17 cellular contexts compared by ENCODE assay signal in the genomic region with DNA sequence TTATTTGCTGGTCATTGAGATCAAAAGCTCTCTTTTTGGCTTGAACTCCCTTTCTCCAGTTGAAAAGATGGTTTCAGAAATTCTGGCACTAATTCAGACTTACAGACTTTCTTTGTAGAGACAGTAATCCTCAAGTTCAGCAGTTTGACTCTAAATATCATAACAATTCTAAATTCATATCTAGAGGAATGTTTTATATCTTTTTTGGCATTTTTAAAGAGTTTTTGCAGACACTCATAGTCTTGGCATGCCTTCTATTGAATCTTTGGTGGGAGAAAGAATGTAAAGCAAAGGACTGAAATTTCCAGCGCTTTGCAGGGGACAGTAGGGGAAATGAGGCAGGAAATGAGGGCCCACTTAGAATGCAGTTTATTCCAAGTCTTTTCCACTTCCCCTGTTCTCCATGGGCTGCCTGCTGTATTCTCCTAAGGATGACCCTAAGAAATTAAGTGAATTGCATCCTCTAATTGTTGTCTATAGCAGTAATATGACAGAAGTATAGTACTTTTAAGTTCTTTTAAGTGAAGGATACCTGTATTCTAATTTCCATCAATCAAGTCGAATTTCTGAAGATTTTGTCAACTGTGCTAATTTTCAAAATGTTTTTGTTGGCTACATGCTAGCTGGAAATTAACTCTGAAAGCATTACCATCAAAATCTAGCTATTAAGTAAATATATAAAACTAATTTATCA. TPM values are rescaled to one million over a fixed set of nuclear protein-coding genes. Genes with fewer than 3 reads are reported as not detected.
A peak's percentile ranks its signal among the peaks of the same experiment; 100 is the strongest.
DNase-seq lines count a peak whose midpoint lies in the region; ATAC-seq and TF ChIP-seq lines count a peak whose summit lies in the region.
"Had no signal": no experiment of that assay in that cellular context is flagged by ENCODE, and none has a peak within 500 bp of the region (broad histone marks: within the 10 kb centered on the region; RNA-seq: fewer than 3 reads in every experiment).

No MANE protein-coding gene starts in this region.

- H3K4me3 Mint-ChIP-seq in HFFc6, result peak overlapping the region; percentile 10; the same call in 1 of the 2 replicates
- H3K4me3 Mint-ChIP-seq: activated CD4-positive, alpha-beta T cell treated with anti-CD3 and anti-CD28 coated beads, Interleukin-2, amount 10 ng/mL, durations not matched to agents 7 days and 5 days; activated naive CD8-positive, alpha-beta T cell treated with anti-CD3 and anti-CD28 coated beads, Interleukin-2, amount 50 U/mL, for 24 hours; stimulated activated naive CD8-positive, alpha-beta T cell treated with anti-CD3 and anti-CD28 coated beads, Interleukin-15, Interleukin-2, amounts not matched to agents 100 ng/mL and 50 ng/mL, for 24 hours had no signal

- peaks cover 74% of the 10 kb centered on the region for H3K4me1 Mint-ChIP-seq in HFFc6 (ENCODE audit: low read depth)

- no peaks in the 10 kb centered on the region; the same call in none of the 2 replicates for H3K27me3 Mint-ChIP-seq in HFFc6 (ENCODE audit: insufficient read depth)
- H3K27me3 Mint-ChIP-seq: activated CD4-positive, alpha-beta T cell treated with anti-CD3 and anti-CD28 coated beads, Interleukin-2, amount 10 ng/mL, durations not matched to agents 7 days and 5 days; activated naive CD8-positive, alpha-beta T cell treated with anti-CD3 and anti-CD28 coated beads, Interleukin-2, amount 50 U/mL, for 24 hours; stimulated activated naive CD8-positive, alpha-beta T cell treated with anti-CD3 and anti-CD28 coated beads, Interleukin-15, Interleukin-2, amounts not matched to agents 100 ng/mL and 50 ng/mL, for 24 hours had no signal

- intact Hi-C loops in colonic mucosa (cut with DNase I), result no loop called here

- no peaks in the 10 kb centered on the region for H3K9me3 ChIP-seq in mesenchymal stem cell (ENCODE audit: control insufficient read depth, low read length)
- no peaks in the 10 kb centered on the region for H3K9me3 ChIP-seq in colonic mucosa

- no peak overlapping the region for H2BK12ac ChIP-seq in mesenchymal stem cell (ENCODE audit: low read length in 2 of 2)

- H3K4me1 ChIP-seq in mesenchymal stem cell (ENCODE audit: control insufficient read depth, insufficient read depth, low read depth, low read length) (peaks cover 3% of the 10 kb centered on the region), colonic mucosa (no peaks in the 10 kb centered on the region)

- DNase-seq in AG08395 (ENCODE audit: low spot score) (peak; percentile 22), HFFc6 (peak; percentile 5), cardiac fibroblast (ENCODE audit: low read depth in 2 of 2) (peak; percentile 71 to 85), mesenchymal stem cell (peak; percentile 18), GM19238 (ENCODE audit: insufficient read length, low spot score) (no peak), colonic mucosa (no peak), DMS53 treated with DMSO at 0.1 percent for 48 hours (lab: John Stamatoyannopoulos, UW; ENCODE audit: unreplicated experiment) (no peak)
- DNase-seq: activated CD4-positive, alpha-beta T cell treated with anti-CD3 and anti-CD28 coated beads, Interleukin-2, amount 10 ng/mL, durations not matched to agents 7 days and 5 days; activated naive CD8-positive, alpha-beta T cell treated with anti-CD3 and anti-CD28 coated beads, Interleukin-2, amount 50 U/mL, for 24 hours; activated T-cell treated with anti-CD3 and anti-CD28 coated beads, Interleukin-2, amount 50 U/mL, for 1 hour; head of caudate nucleus; kidney; NCI-H1930; NCI-H510A treated with DMSO at 0.1 percent for 48 hours had no signal

- no peak overlapping the region for H4K8ac ChIP-seq in mesenchymal stem cell (ENCODE audit: low read length)

- no peak for ATAC-seq in HG02571 (IDR thresholded peaks at IDR 0.05; ENCODE audit: unreplicated experiment)
- ATAC-seq: activated naive CD8-positive, alpha-beta T cell treated with anti-CD3 and anti-CD28 coated beads, Interleukin-2, amount 50 U/mL, for 24 hours had no signal

- H3K14ac ChIP-seq in mesenchymal stem cell (ENCODE audit: low read length in 2 of 2), result no peak overlapping the region

- H3K4me2 ChIP-seq in mesenchymal stem cell (ENCODE audit: low read length, poor library complexity, severe bottlenecking), result no peak overlapping the region

- no peaks in the 10 kb centered on the region for H3K9me3 Mint-ChIP-seq in HFFc6
- H3K9me3 Mint-ChIP-seq: activated CD4-positive, alpha-beta T cell treated with anti-CD3 and anti-CD28 coated beads, Interleukin-2, amount 10 ng/mL, durations not matched to agents 7 days and 5 days; activated naive CD8-positive, alpha-beta T cell treated with anti-CD3 and anti-CD28 coated beads, Interleukin-2, amount 50 U/mL, for 24 hours had no signal

- H3K27me3 ChIP-seq in mesenchymal stem cell (ENCODE audit: control insufficient read depth in 1 of 2, insufficient read depth in 1 of 2, low read length in 2 of 2), result no peaks in the 10 kb centered on the region
- H3K27me3 ChIP-seq in colonic mucosa, result no peaks in the 10 kb centered on the region

- H3K4ac ChIP-seq in mesenchymal stem cell (ENCODE audit: low read depth in 1 of 2, low read length in 2 of 2), result no peak overlapping the region

- peak overlapping the region; percentile 51 for H3K27ac ChIP-seq in mesenchymal stem cell (ENCODE audit: low read length, poor library complexity, severe bottlenecking)
- H3K27ac ChIP-seq in colonic mucosa, result no peak overlapping the region
- H3K27ac ChIP-seq: epithelial cell of prostate had no signal

- no peak overlapping the region for H3K18ac ChIP-seq in mesenchymal stem cell (ENCODE audit: low read depth in 1 of 2, low read length in 2 of 2)

- peaks cover 25% of the 10 kb centered on the region for H3K36me3 Mint-ChIP-seq in HFFc6 (ENCODE audit: low read depth)

- no peak overlapping the region for H2BK120ac ChIP-seq in mesenchymal stem cell (ENCODE audit: low read depth, low read length)

- no peak overlapping the region for H4K91ac ChIP-seq in mesenchymal stem cell (ENCODE audit: low read length)

- H2BK15ac ChIP-seq in mesenchymal stem cell (ENCODE audit: low read depth, poor library complexity, severe bottlenecking), result no peak overlapping the region

- H3K36me3 ChIP-seq in mesenchymal stem cell (ENCODE audit: control insufficient read depth in 1 of 2, insufficient read depth in 2 of 2, low read depth in 1 of 2, low read length in 2 of 2), result no peaks in the 10 kb centered on the region
- H3K36me3 ChIP-seq in colonic mucosa, result no peaks in the 10 kb centered on the region

- H2BK5ac ChIP-seq in mesenchymal stem cell (ENCODE audit: low read depth, low read length, poor library complexity, severe bottlenecking), result no peak overlapping the region

- H3K9ac ChIP-seq in mesenchymal stem cell (ENCODE audit: low read length) (no peak overlapping the region), colonic mucosa (ENCODE audit: low read depth in 2 of 2, low read length in 2 of 2) (no peak overlapping the region)

- no peak overlapping the region for H3K23ac ChIP-seq in mesenchymal stem cell (ENCODE audit: low read length in 2 of 2)

- no peak overlapping the region for H3K4me3 ChIP-seq in cardiac fibroblast (replicated peaks in 1 of 2; ENCODE audit: low read depth in 2 of 2, low read length in 2 of 2)
- no peak overlapping the region for H3K4me3 ChIP-seq in mesenchymal stem cell (ENCODE audit: insufficient read depth in 1 of 2, low read depth in 1 of 2, low read length in 2 of 2)
- no peak overlapping the region for H3K4me3 ChIP-seq in colonic mucosa

- 82% methylated on average over 1 of the region's 2 CpGs for WGBS in mesenchymal stem cell

- H2AFZ ChIP-seq in mesenchymal stem cell (ENCODE audit: low read depth, low read length), result no peak overlapping the region

- peak overlapping the region; percentile 5 for H3K27ac Mint-ChIP-seq in HFFc6
- H3K27ac Mint-ChIP-seq: activated CD4-positive, alpha-beta T cell treated with anti-CD3 and anti-CD28 coated beads, Interleukin-2, amount 10 ng/mL, durations not matched to agents 7 days and 5 days; activated naive CD8-positive, alpha-beta T cell treated with anti-CD3 and anti-CD28 coated beads, Interleukin-2, amount 50 U/mL, for 24 hours; stimulated activated naive CD8-positive, alpha-beta T cell treated with anti-CD3 and anti-CD28 coated beads, Interleukin-15, Interleukin-2, amounts not matched to agents 100 ng/mL and 50 ng/mL, for 24 hours had no signal

- no peak overlapping the region for H2AK5ac ChIP-seq in mesenchymal stem cell (ENCODE audit: low read length, severe bottlenecking)

- TF ChIP-seq CTCF in HFFc6 (IDR thresholded peaks at IDR 0.05) (no peak), cardiac fibroblast (IDR thresholded peaks at IDR 0.05; ENCODE audit: low read depth, low read length) (no peak), colonic mucosa (IDR thresholded peaks at IDR 0.05) (no peak)

- peaks cover 17% of the 10 kb centered on the region for H3K79me1 ChIP-seq in mesenchymal stem cell (replicated peaks; ENCODE audit: low read length, poor library complexity, severe bottlenecking)

RNA-seq across cellular contexts. Expression of a gene that starts 31.5 kb away (rescaled TPM):
- total RNA-seq in HFFc6 (2021; fragmentation: NEBNext Ultra II Directional; extraction: Animal tissue kit (Norgen Biotek cat#: 25700)), result 10 to 100 TPM; 31.7 to 35.8 (median 33.6) TPM
- polyA plus RNA-seq in mesenchymal stem cell (2013, experiment 1 of 2), result 24.9 TPM
- polyA plus RNA-seq in mesenchymal stem cell (2013, experiment 2 of 2), result 24.4 TPM
- 100 to 1,000 TPM in 1 of 2 donors, 10 to 100 TPM in 1; 82.1 to 103 TPM for total RNA-seq in colonic mucosa

Comparison
In these comparisons a context has a peak if more than half of its experiments do, and no peak if none do; other contexts are left out.
1. DNase-seq: peak in AG08395 (single experiment), HFFc6 (single experiment), cardiac fibroblast (2 of 2) and mesenchymal stem cell (single experiment); none in GM19238 (single experiment), colonic mucosa (single experiment) and DMS53 treated with DMSO at 0.1 percent for 48 hours (single experiment).